9 cellular contexts compared by ENCODE assay signal in genomic region chr11:73597340-73597955, GRCh38. TPM values are rescaled to one million over a fixed set of nuclear protein-coding genes. Genes with fewer than 3 reads are reported as not detected.
DNase-seq lines count a peak whose midpoint lies in the region; ATAC-seq and TF ChIP-seq lines count a peak whose summit lies in the region.
"Had no signal": no experiment of that assay in that cellular context is flagged by ENCODE, and none has a peak within 500 bp of the region (broad histone marks: within the 10 kb centered on the region; RNA-seq: fewer than 3 reads in every experiment).

No MANE protein-coding gene starts in this region.

- peak overlapping the region; percentile 90 for H2BK5ac ChIP-seq in trophoblast cell (ENCODE audit: low read depth, low read length, poor library complexity)

- H3K27ac ChIP-seq in trophoblast cell (ENCODE audit: low read depth, low read length), result peak overlapping the region; percentile 58

- H3K4me2 ChIP-seq in trophoblast cell (ENCODE audit: low read length), result peak overlapping the region; percentile 81

- H3K9ac ChIP-seq in trophoblast cell (ENCODE audit: low read length), result peak overlapping the region; percentile 47

- peak overlapping the region; percentile 47 for H2AK5ac ChIP-seq in trophoblast cell (ENCODE audit: low read length)

- peak overlapping the region; percentile 80 for H4K91ac ChIP-seq in trophoblast cell (ENCODE audit: low read depth, low read length)

- H3K4ac ChIP-seq in trophoblast cell (ENCODE audit: low read depth, low read length), result peak overlapping the region; percentile 23

- H3K9me3 ChIP-seq in T-helper 17 cell (ENCODE audit: control insufficient read depth, low read length, poor library complexity, severe bottlenecking), result no peaks in the 10 kb centered on the region
- no peaks in the 10 kb centered on the region for H3K9me3 ChIP-seq in trophoblast cell (ENCODE audit: insufficient read depth, low read depth, low read length)

- H3K27ac Mint-ChIP-seq in T-helper 17 cell, result peak overlapping the region; percentile 39

- peak overlapping the region; percentile 55 for H4K12ac ChIP-seq in trophoblast cell (ENCODE audit: low read depth, low read length)

- peaks cover 29% of the 10 kb centered on the region for H3K4me1 Mint-ChIP-seq in T-helper 17 cell

- H3K4me3 Mint-ChIP-seq in T-helper 17 cell, result peak overlapping the region; percentile 89

- peaks cover 11% of the 10 kb centered on the region for H3K79me2 ChIP-seq in trophoblast cell (ENCODE audit: control insufficient read depth, insufficient read depth, low read length, poor library complexity)

- H3K27me3 Mint-ChIP-seq in T-helper 17 cell, result no peaks in the 10 kb centered on the region

- TF ChIP-seq CTCF in fibroblast of the aortic adventitia (IDR thresholded peaks at IDR 0.05; ENCODE audit: insufficient read depth, low read length), result no peak

- H3K4me3 ChIP-seq in fibroblast of the aortic adventitia (ENCODE audit: low read depth, low read length), result peak overlapping the region; percentile 80
- peak overlapping the region; percentile 98 for H3K4me3 ChIP-seq in trophoblast cell (ENCODE audit: low read depth, low read length)

- DNase-seq in NCI-H82 (lab: John Stamatoyannopoulos, UW) (peak; percentile 59), NCI-H82 treated with DMSO at 0.1 percent for 48 hours (lab: John Stamatoyannopoulos, UW; ENCODE audit: unreplicated experiment) (no peak), T-helper 17 cell (no peak), fibroblast of the aortic adventitia (ENCODE audit: low read depth) (no peak), trophoblast cell (no peak), A172 (ENCODE audit: low spot score) (no peak)

- peak overlapping the region; percentile 50 for H2BK120ac ChIP-seq in trophoblast cell (ENCODE audit: insufficient read depth, low read length, poor library complexity)

- peak overlapping the region; percentile 75 for H3K14ac ChIP-seq in trophoblast cell (ENCODE audit: low read length)

- no peak for ATAC-seq in T-helper 17 cell
- no peak for ATAC-seq in GM19452 (IDR thresholded peaks at IDR 0.05; ENCODE audit: unreplicated experiment)
- no peak for ATAC-seq in GM19324 (IDR thresholded peaks at IDR 0.05; ENCODE audit: low FRiP score, unreplicated experiment)

- peaks cover 5% of the 10 kb centered on the region for H3K79me1 ChIP-seq in trophoblast cell (ENCODE audit: low read length)

- peaks cover 9% of the 10 kb centered on the region in 2 experiments for H3K4me1 ChIP-seq in trophoblast cell (ENCODE audit: control insufficient read depth in 1 of 2, insufficient read depth in 2 of 2, low read length in 2 of 2)

- H3K23ac ChIP-seq in trophoblast cell (ENCODE audit: low read length), result no peak overlapping the region

- H3K27me3 ChIP-seq in trophoblast cell (ENCODE audit: insufficient read depth, low read length), result no peaks in the 10 kb centered on the region

- H3K36me3 ChIP-seq in trophoblast cell (ENCODE audit: control insufficient read depth in 1 of 2, insufficient read depth in 2 of 2, low read length in 2 of 2), result no peaks in the 10 kb centered on the region

- H4K8ac ChIP-seq in trophoblast cell (ENCODE audit: low read depth, low read length), result peak overlapping the region; percentile 84

- no peak overlapping the region for H2BK12ac ChIP-seq in trophoblast cell (ENCODE audit: low read length)

- WGBS in trophoblast cell (ENCODE audit: extremely low coverage, insufficient coverage, insufficient read length), result no CpG with 5 or more reads among the region's 27 CpGs

- no peaks in the 10 kb centered on the region for H3K36me3 Mint-ChIP-seq in T-helper 17 cell (ENCODE audit: low read depth)

- H3K18ac ChIP-seq in trophoblast cell (ENCODE audit: low read length), result peak overlapping the region; percentile 91

- peak overlapping the region; percentile 96 for H2AFZ ChIP-seq in trophoblast cell (ENCODE audit: insufficient read depth, low read length, poor library complexity)

RNA-seq across cellular contexts. Expression of gene FAM168A, which starts 0.5 kb away (rescaled TPM):
- 10 to 100 TPM; 21.1 to 22.2 TPM for total RNA-seq in T-helper 17 cell
- total RNA-seq in fibroblast of the aortic adventitia (ENCODE audit: low replicate concordance), result 15.5 and 40.0 TPM in 2 replicates
- 14.0 and 14.1 TPM in 2 replicates for polyA plus RNA-seq in trophoblast cell (2013)
- 18.1 and 22.3 TPM in 2 replicates for total RNA-seq in A172 (2014; rRNA removed; shearing (Covaris generic))

RNA-seq across cellular contexts. Expression of gene PLEKHB1, which starts 48.9 kb away (rescaled TPM):
- total RNA-seq in T-helper 17 cell (10 to 100 TPM; 26.5 to 33.8 TPM), fibroblast of the aortic adventitia (ENCODE audit: low replicate concordance) (1.1 and 1.9 TPM in 2 replicates)
- 0.12 and 0.34 TPM in 2 replicates for polyA plus RNA-seq in trophoblast cell (2013)
- total RNA-seq in A172 (2014; rRNA removed; shearing (Covaris generic)), result 6.2 and 10.2 TPM in 2 replicates
- total RNA-seq: Daoy had no signal
